ENCODE assay signal across 2 cellular contexts in the genomic region with DNA sequence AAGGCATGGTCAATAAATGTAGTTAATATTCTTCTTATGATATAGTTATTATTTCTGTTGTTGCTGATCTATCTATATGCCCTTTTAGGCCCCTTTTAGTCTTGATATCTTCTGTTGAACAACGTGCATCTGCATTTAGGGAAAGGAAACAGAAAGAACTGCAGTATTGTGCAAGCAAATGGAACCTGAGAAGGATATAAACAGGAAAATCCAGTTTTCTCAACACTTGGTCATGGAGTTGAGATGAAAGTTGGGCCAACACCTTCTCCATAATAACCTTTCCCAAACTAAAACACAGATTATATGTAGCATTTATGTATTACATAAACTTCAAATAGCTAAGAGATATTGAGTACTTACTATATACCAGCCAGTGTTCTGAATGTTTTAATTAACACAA.
A peak's percentile ranks its signal among the peaks of the same experiment; 100 is the strongest.
TF ChIP-seq lines count a peak whose summit lies in the region.

No MANE protein-coding gene starts in this region.

TF ChIP-seq in IMR-90, 13 proteins besides CTCF, POLR2A, EP300 and RAD21:
- TF ChIP-seq MAZ (IDR thresholded peaks at IDR 0.05; ENCODE audit: borderline replicate concordance, low read depth, low read length) (no peak), CEBPB (IDR thresholded peaks at IDR 0.05; ENCODE audit: low read depth, low read length) (peak; percentile 27; the same call in 1 of the 2 replicates)
- TF ChIP-seq, protein P1, sequence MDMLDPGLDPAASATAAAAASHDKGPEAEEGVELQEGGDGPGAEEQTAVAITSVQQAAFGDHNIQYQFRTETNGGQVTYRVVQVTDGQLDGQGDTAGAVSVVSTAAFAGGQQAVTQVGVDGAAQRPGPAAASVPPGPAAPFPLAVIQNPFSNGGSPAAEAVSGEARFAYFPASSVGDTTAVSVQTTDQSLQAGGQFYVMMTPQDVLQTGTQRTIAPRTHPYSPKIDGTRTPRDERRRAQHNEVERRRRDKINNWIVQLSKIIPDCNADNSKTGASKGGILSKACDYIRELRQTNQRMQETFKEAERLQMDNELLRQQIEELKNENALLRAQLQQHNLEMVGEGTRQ (IDR thresholded peaks at IDR 0.05; ENCODE audit: low read depth, low read length), result no peak

TF ChIP-seq in GM12878, 131 proteins besides CTCF, POLR2A, EP300 and RAD21 (continued from another document):
- 0 out of 2 replicates have a peak, but pooled peaks have one; percentile 48 for TF ChIP-seq NFXL1 (IDR thresholded peaks at IDR 0.05; ENCODE audit: borderline replicate concordance)
